Comparison of ENCODE assay signal across 1 cellular context in the genomic region with DNA sequence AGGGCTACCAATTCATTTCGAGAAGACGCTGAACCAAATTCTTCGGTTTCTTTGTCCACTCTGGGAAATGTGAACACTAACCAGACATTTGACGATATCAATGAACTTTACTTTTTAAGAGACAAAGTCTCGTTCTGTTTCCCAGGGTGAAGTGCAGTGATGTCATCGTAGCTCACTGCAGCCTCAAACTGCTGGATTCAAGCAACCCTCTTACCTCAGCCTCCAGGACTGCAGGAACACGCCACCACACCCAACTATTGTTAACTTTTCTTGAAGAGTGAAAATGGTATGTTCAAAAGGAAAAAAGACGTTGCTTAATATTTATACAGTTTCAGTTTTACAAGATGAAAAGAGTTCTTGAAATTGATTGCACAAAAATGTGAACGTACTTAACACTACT.
TF ChIP-seq lines count a peak whose summit lies in the region.

No MANE protein-coding gene starts in this region.

TF ChIP-seq in HEK293, 187 proteins besides CTCF, POLR2A, EP300 and RAD21 (continued from another document):
- 0 out of 2 replicates have a peak, but pooled peaks have one; percentile 14 for TF ChIP-seq ZNF518A (tag by site-specific recombination; conservative IDR thresholded peaks at IDR 0.05; ENCODE audit: low read depth)
- TF ChIP-seq ZNF623 (tag by site-specific recombination; IDR thresholded peaks at IDR 0.05) = no peak
